1 cellular context compared by ENCODE assay signal in genomic region chr22:23282089-23282501, GRCh38.
TF ChIP-seq lines count a peak whose summit lies in the region.

No MANE protein-coding gene starts in this region.

TF ChIP-seq in WTC11, 78 proteins besides CTCF, POLR2A, EP300 and RAD21 (continued from another document):
- TF ChIP-seq, protein P1, sequence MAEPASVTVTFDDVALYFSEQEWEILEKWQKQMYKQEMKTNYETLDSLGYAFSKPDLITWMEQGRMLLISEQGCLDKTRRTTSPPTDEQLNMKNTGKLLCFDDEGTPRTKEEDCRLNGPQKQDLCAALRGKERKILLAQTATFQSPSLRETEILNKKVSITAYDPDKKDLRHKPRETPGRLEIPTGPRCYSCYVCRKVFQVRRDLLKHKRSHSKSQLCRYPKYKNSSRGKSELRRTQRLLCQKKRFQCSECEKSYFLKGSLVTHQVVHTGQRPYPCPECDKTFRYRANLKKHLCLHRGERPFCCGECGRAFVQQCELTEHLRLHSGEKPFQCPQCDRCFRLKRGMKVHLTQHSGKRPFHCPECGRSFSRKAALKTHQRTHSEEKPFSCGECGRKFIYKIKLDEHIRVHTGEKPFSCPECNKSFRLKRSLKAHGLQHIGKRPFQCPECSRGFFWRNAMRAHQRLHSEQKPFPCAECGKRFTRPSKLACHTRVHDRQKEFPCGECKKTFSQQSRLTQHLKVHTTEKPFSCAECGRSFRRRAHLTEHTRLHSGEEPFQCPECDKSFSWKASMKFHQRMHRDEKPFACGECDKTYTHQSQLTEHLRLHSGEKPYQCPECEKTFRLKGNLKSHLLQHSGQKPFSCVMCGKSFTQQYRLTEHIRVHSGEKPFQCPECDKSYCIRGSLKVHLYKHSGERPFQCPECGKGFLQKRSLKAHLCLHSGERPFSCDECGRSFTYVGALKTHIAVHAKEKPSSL (CRISPR knock-in tag; conservative IDR thresholded peaks at IDR 0.05): no peak
- no peak for TF ChIP-seq ATF3 (CRISPR knock-in tag; conservative IDR thresholded peaks at IDR 0.05)
- TF ChIP-seq, protein P2, sequence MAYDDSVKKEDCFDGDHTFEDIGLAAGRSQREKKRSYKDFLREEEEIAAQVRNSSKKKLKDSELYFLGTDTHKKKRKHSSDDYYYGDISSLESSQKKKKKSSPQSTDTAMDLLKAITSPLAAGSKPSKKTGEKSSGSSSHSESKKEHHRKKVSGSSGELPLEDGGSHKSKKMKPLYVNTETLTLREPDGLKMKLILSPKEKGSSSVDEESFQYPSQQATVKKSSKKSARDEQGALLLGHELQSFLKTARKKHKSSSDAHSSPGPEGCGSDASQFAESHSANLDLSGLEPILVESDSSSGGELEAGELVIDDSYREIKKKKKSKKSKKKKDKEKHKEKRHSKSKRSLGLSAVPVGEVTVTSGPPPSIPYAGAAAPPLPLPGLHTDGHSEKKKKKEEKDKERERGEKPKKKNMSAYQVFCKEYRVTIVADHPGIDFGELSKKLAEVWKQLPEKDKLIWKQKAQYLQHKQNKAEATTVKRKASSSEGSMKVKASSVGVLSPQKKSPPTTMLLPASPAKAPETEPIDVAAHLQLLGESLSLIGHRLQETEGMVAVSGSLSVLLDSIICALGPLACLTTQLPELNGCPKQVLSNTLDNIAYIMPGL (CRISPR knock-in tag; IDR thresholded peaks at IDR 0.05): no peak
- TF ChIP-seq, protein P3, sequence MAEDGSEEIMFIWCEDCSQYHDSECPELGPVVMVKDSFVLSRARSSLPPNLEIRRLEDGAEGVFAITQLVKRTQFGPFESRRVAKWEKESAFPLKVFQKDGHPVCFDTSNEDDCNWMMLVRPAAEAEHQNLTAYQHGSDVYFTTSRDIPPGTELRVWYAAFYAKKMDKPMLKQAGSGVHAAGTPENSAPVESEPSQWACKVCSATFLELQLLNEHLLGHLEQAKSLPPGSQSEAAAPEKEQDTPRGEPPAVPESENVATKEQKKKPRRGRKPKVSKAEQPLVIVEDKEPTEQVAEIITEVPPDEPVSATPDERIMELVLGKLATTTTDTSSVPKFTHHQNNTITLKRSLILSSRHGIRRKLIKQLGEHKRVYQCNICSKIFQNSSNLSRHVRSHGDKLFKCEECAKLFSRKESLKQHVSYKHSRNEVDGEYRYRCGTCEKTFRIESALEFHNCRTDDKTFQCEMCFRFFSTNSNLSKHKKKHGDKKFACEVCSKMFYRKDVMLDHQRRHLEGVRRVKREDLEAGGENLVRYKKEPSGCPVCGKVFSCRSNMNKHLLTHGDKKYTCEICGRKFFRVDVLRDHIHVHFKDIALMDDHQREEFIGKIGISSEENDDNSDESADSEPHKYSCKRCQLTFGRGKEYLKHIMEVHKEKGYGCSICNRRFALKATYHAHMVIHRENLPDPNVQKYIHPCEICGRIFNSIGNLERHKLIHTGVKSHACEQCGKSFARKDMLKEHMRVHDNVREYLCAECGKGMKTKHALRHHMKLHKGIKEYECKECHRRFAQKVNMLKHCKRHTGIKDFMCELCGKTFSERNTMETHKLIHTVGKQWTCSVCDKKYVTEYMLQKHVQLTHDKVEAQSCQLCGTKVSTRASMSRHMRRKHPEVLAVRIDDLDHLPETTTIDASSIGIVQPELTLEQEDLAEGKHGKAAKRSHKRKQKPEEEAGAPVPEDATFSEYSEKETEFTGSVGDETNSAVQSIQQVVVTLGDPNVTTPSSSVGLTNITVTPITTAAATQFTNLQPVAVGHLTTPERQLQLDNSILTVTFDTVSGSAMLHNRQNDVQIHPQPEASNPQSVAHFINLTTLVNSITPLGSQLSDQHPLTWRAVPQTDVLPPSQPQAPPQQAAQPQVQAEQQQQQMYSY (CRISPR knock-in tag; IDR thresholded peaks at IDR 0.05): no peak
